13 cellular contexts compared by ENCODE assay signal in genomic region chrX:95145848-95146540, GRCh38.
"Had no signal": no experiment of that assay in that cellular context is flagged by ENCODE, and none has a peak within 500 bp of the region (broad histone marks: within the 10 kb centered on the region; RNA-seq: fewer than 3 reads in every experiment).

No MANE protein-coding gene starts in this region.

- H3K36me3 Mint-ChIP-seq: activated naive CD8-positive, alpha-beta T cell treated with anti-CD3 and anti-CD28 coated beads, Interleukin-2, amount 10 ng/mL, durations not matched to agents 7 days and 5 days; naive thymus-derived CD8-positive, alpha-beta T cell; stimulated activated effector memory CD8-positive, alpha-beta T cell treated with anti-CD3 and anti-CD28 coated beads, Interleukin-12 subunit alpha, Interleukin-12 subunit beta, amount 100 ng/mL, for 72 hours had no signal

- H3K9me3 Mint-ChIP-seq: activated naive CD8-positive, alpha-beta T cell treated with anti-CD3 and anti-CD28 coated beads, Interleukin-2, amount 10 ng/mL, durations not matched to agents 7 days and 5 days had no signal

- H3K27me3 ChIP-seq: brain microvascular endothelial cell, esophagus squamous epithelium had no signal

- H3K27ac ChIP-seq: brain microvascular endothelial cell, esophagus squamous epithelium, left ventricle myocardium inferior had no signal

- H3K36me3 ChIP-seq: brain microvascular endothelial cell, esophagus squamous epithelium, left ventricle myocardium inferior had no signal

- H3K9me3 ChIP-seq: esophagus squamous epithelium, left ventricle myocardium inferior had no signal

- H3K4me3 Mint-ChIP-seq: activated naive CD8-positive, alpha-beta T cell treated with anti-CD3 and anti-CD28 coated beads, Interleukin-2, amount 10 ng/mL, durations not matched to agents 7 days and 5 days; stimulated activated effector memory CD8-positive, alpha-beta T cell treated with anti-CD3 and anti-CD28 coated beads, Interleukin-12 subunit alpha, Interleukin-12 subunit beta, amount 100 ng/mL, for 72 hours had no signal

- H3K27ac Mint-ChIP-seq: activated naive CD8-positive, alpha-beta T cell treated with anti-CD3 and anti-CD28 coated beads, Interleukin-2, amount 10 ng/mL, durations not matched to agents 7 days and 5 days; naive thymus-derived CD8-positive, alpha-beta T cell; stimulated activated effector memory CD8-positive, alpha-beta T cell treated with anti-CD3 and anti-CD28 coated beads, Interleukin-12 subunit alpha, Interleukin-12 subunit beta, amount 100 ng/mL, for 72 hours had no signal

- H3K27me3 Mint-ChIP-seq: activated naive CD8-positive, alpha-beta T cell treated with anti-CD3 and anti-CD28 coated beads, Interleukin-2, amount 10 ng/mL, durations not matched to agents 7 days and 5 days; naive thymus-derived CD8-positive, alpha-beta T cell had no signal

- H3K4me1 Mint-ChIP-seq: activated naive CD8-positive, alpha-beta T cell treated with anti-CD3 and anti-CD28 coated beads, Interleukin-2, amount 10 ng/mL, durations not matched to agents 7 days and 5 days; naive thymus-derived CD8-positive, alpha-beta T cell; stimulated activated effector memory CD8-positive, alpha-beta T cell treated with anti-CD3 and anti-CD28 coated beads, Interleukin-12 subunit alpha, Interleukin-12 subunit beta, amount 100 ng/mL, for 72 hours had no signal

- ATAC-seq: naive thymus-derived CD8-positive, alpha-beta T cell; stimulated activated effector memory CD8-positive, alpha-beta T cell treated with anti-CD3 and anti-CD28 coated beads, Interleukin-12 subunit alpha, Interleukin-12 subunit beta, amount 100 ng/mL, for 72 hours had no signal

- H3K4me1 ChIP-seq: esophagus squamous epithelium, left ventricle myocardium inferior had no signal

- H3K4me3 ChIP-seq: esophagus squamous epithelium, left ventricle myocardium inferior had no signal

- DNase-seq: activated naive CD4-positive, alpha-beta T cell; activated naive CD8-positive, alpha-beta T cell treated with anti-CD3 and anti-CD28 coated beads, Interleukin-2, amount 10 ng/mL, durations not matched to agents 7 days and 5 days; anterior cingulate cortex; brain microvascular endothelial cell; cortex of kidney; effector CD4-positive, alpha-beta T cell; esophagus squamous epithelium; hippocampal formation; left ventricle myocardium inferior; mesenchymal stem cell; naive thymus-derived CD8-positive, alpha-beta T cell; retina had no signal
